ENCODE assay signal across 1 cellular context in the genomic region with DNA sequence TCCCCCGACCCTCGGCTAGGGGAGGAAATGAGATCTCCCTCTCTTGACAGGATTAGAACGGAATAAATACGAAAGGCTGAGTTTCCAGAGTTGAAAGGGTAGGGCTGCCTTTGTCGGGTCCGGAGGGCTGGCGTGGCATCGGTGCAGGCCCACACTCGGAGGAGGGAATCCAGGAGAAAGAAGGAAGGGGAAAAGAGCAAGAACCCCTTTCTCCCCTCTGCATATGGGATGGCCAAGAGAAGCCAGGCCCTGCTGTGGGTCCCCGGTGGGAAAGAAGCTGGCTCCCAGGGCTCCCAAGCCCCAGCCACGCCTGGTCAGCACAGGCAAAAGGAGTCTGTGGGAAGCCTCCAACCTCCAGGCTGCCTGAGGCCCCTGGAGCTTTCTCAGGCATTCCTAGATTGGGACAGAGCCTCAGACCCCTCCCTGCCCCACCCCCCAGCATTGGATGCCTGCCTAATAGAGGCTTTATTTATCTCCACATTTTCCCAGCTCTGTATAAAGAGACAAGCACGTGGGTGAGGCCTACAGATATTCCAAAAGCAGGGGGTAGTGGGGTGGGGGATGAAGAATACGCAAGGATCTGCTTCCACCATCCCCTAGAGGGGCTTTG.
TF ChIP-seq lines count a peak whose summit lies in the region.

No MANE protein-coding gene starts in this region.

TF ChIP-seq in IMR-90, 13 proteins besides CTCF, POLR2A, EP300 and RAD21 (continued from another document):
- TF ChIP-seq, protein P1, sequence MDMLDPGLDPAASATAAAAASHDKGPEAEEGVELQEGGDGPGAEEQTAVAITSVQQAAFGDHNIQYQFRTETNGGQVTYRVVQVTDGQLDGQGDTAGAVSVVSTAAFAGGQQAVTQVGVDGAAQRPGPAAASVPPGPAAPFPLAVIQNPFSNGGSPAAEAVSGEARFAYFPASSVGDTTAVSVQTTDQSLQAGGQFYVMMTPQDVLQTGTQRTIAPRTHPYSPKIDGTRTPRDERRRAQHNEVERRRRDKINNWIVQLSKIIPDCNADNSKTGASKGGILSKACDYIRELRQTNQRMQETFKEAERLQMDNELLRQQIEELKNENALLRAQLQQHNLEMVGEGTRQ (IDR thresholded peaks at IDR 0.05; ENCODE audit: low read depth, low read length) = no peak
- TF ChIP-seq CHD1 (IDR thresholded peaks at IDR 0.05; ENCODE audit: low read depth, low read length) = no peak
- TF ChIP-seq SMC3 (IDR thresholded peaks at IDR 0.05; ENCODE audit: low read depth, low read length) = no peak
- TF ChIP-seq, protein P2, sequence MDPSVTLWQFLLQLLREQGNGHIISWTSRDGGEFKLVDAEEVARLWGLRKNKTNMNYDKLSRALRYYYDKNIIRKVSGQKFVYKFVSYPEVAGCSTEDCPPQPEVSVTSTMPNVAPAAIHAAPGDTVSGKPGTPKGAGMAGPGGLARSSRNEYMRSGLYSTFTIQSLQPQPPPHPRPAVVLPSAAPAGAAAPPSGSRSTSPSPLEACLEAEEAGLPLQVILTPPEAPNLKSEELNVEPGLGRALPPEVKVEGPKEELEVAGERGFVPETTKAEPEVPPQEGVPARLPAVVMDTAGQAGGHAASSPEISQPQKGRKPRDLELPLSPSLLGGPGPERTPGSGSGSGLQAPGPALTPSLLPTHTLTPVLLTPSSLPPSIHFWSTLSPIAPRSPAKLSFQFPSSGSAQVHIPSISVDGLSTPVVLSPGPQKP (IDR thresholded peaks at IDR 0.05; ENCODE audit: borderline replicate concordance, low read depth, low read length) = no peak
- no peak for TF ChIP-seq MAZ (IDR thresholded peaks at IDR 0.05; ENCODE audit: borderline replicate concordance, low read depth, low read length)
- no peak for TF ChIP-seq RFX5 (IDR thresholded peaks at IDR 0.05; ENCODE audit: low read depth, low read length)
- TF ChIP-seq MAFK (IDR thresholded peaks at IDR 0.05; ENCODE audit: low read depth, low read length) = no peak
- TF ChIP-seq RCOR1 (IDR thresholded peaks at IDR 0.05; ENCODE audit: insufficient replicate concordance, low read length) = no peak
- TF ChIP-seq NFE2L2 (IDR thresholded peaks at IDR 0.05; ENCODE audit: low read depth, low read length) = no peak
- no peak for TF ChIP-seq MXI1 (IDR thresholded peaks at IDR 0.05; ENCODE audit: borderline replicate concordance, low read depth, low read length)
- TF ChIP-seq CEBPB (IDR thresholded peaks at IDR 0.05; ENCODE audit: low read depth, low read length) = no peak
- TF ChIP-seq FOS (IDR thresholded peaks at IDR 0.05; ENCODE audit: low read depth, low read length) = no peak
